Comparison of ENCODE assay signal across 1 cellular context in genomic region chr1:201023517-201023902, GRCh38.
A peak's percentile ranks its signal among the peaks of the same experiment; 100 is the strongest.
TF ChIP-seq lines count a peak whose summit lies in the region.

KIF21B (minus strand) TSS chr1:201023714; CDS start chr1:201023383, 331 bp downstream.

TF ChIP-seq in K562, 482 proteins besides CTCF, POLR2A, EP300 and RAD21 (continued from another document and continues in another):
- TF ChIP-seq KHSRP (IDR thresholded peaks at IDR 0.05) (no peak), U2AF1 (optimal IDR thresholded peaks at IDR 0.05; ENCODE audit: low read depth, low read length) (no peak), ZNF165 (CRISPR knock-in tag; IDR thresholded peaks at IDR 0.05; ENCODE audit: borderline replicate concordance) (no peak), E2F3 (CRISPR knock-in tag; IDR thresholded peaks at IDR 0.05) (no peak), CHD2 (IDR thresholded peaks at IDR 0.05; ENCODE audit: low read depth, low read length) (no peak), ZNF408 (CRISPR knock-in tag; IDR thresholded peaks at IDR 0.05; ENCODE audit: low read depth) (no peak), TRIM24 (IDR thresholded peaks at IDR 0.05) (no peak), ATF3 (IDR thresholded peaks at IDR 0.05) (no peak), ATF3 (CRISPR knock-in tag; conservative IDR thresholded peaks at IDR 0.05) (no peak), HDAC3 (IDR thresholded peaks at IDR 0.05; ENCODE audit: borderline replicate concordance, partially characterized antibody) (no peak), VEZF1 (CRISPR knock-in tag; IDR thresholded peaks at IDR 0.05) (peak; percentile 83), E4F1 (CRISPR knock-in tag; IDR thresholded peaks at IDR 0.05; ENCODE audit: borderline replicate concordance) (no peak), ZKSCAN3 (CRISPR knock-in tag; IDR thresholded peaks at IDR 0.05) (no peak), E2F1 (CRISPR knock-in tag; IDR thresholded peaks at IDR 0.05) (no peak), OTX1 (CRISPR knock-in tag; IDR thresholded peaks at IDR 0.05) (no peak), ZNF324 (CRISPR knock-in tag; IDR thresholded peaks at IDR 0.05) (no peak), CGGBP1 (CRISPR knock-in tag; IDR thresholded peaks at IDR 0.05) (no peak), ZNF121 (CRISPR knock-in tag; conservative IDR thresholded peaks at IDR 0.05) (no peak), MCM2 (IDR thresholded peaks at IDR 0.05; ENCODE audit: low read depth) (no peak), ZNF212 (CRISPR knock-in tag; IDR thresholded peaks at IDR 0.05) (no peak), MED1 (CRISPR knock-in tag; IDR thresholded peaks at IDR 0.05; ENCODE audit: borderline replicate concordance) (no peak), CC2D1A (IDR thresholded peaks at IDR 0.05) (no peak), ERF (CRISPR knock-in tag; IDR thresholded peaks at IDR 0.05) (0 out of 2 replicates have a peak, but pooled peaks have one; percentile 23), GATAD2A (IDR thresholded peaks at IDR 0.05) (no peak), ZNF263 (CRISPR knock-in tag; IDR thresholded peaks at IDR 0.05; ENCODE audit: borderline replicate concordance) (no peak), MCM7 (IDR thresholded peaks at IDR 0.05) (no peak), TBP (optimal IDR thresholded peaks at IDR 0.05; ENCODE audit: low read depth, low read length) (peak; percentile 51), ETS1 (conservative IDR thresholded peaks at IDR 0.05; ENCODE audit: control insufficient read depth, low read depth, low read length) (0 out of 2 replicates have a peak, but pooled peaks have one; percentile 60), KDM5B (IDR thresholded peaks at IDR 0.05; ENCODE audit: insufficient replicate concordance, low read depth, low read length) (peak; percentile 5), ZNF655 (CRISPR knock-in tag; IDR thresholded peaks at IDR 0.05) (no peak), BACH1 (tag; IDR thresholded peaks at IDR 0.05) (no peak), NR2F6 (CRISPR knock-in tag; IDR thresholded peaks at IDR 0.05) (no peak), ZNF143 (CRISPR knock-in tag; IDR thresholded peaks at IDR 0.05) (no peak), PKNOX1 (IDR thresholded peaks at IDR 0.05) (no peak), XRCC3 (IDR thresholded peaks at IDR 0.05) (no peak), ELF2 (CRISPR knock-in tag; IDR thresholded peaks at IDR 0.05) (no peak), DIDO1 (tag; IDR thresholded peaks at IDR 0.05; ENCODE audit: low read depth) (no peak), SAFB (IDR thresholded peaks at IDR 0.05; ENCODE audit: borderline replicate concordance, low read depth, low read length) (no peak), CBX5 (IDR thresholded peaks at IDR 0.05; ENCODE audit: borderline replicate concordance, low read depth) (no peak), MAX (CRISPR knock-in tag; IDR thresholded peaks at IDR 0.05) (no peak), TEAD2 (tag; IDR thresholded peaks at IDR 0.05) (no peak), COPS2 (conservative IDR thresholded peaks at IDR 0.05) (no peak), ARID1B (IDR thresholded peaks at IDR 0.05) (no peak), NR2C1 (IDR thresholded peaks at IDR 0.05) (no peak), NR2C1 (tag; IDR thresholded peaks at IDR 0.05) (no peak), MCM5 (IDR thresholded peaks at IDR 0.05; ENCODE audit: low read depth) (no peak), RUNX1 (IDR thresholded peaks at IDR 0.05; ENCODE audit: low read depth) (no peak), ELF1 (tag; IDR thresholded peaks at IDR 0.05) (no peak), MXI1 (IDR thresholded peaks at IDR 0.05; ENCODE audit: low read depth, low read length) (no peak), ZNF217 (CRISPR knock-in tag; IDR thresholded peaks at IDR 0.05) (no peak), ADNP (tag; IDR thresholded peaks at IDR 0.05) (no peak), NFIX (CRISPR knock-in tag; IDR thresholded peaks at IDR 0.05; ENCODE audit: low read depth) (no peak), ZNF354B (CRISPR knock-in tag; IDR thresholded peaks at IDR 0.05) (no peak), GABPA (tag; conservative IDR thresholded peaks at IDR 0.05; ENCODE audit: low read depth) (no peak)
- TF ChIP-seq, protein P1, sequence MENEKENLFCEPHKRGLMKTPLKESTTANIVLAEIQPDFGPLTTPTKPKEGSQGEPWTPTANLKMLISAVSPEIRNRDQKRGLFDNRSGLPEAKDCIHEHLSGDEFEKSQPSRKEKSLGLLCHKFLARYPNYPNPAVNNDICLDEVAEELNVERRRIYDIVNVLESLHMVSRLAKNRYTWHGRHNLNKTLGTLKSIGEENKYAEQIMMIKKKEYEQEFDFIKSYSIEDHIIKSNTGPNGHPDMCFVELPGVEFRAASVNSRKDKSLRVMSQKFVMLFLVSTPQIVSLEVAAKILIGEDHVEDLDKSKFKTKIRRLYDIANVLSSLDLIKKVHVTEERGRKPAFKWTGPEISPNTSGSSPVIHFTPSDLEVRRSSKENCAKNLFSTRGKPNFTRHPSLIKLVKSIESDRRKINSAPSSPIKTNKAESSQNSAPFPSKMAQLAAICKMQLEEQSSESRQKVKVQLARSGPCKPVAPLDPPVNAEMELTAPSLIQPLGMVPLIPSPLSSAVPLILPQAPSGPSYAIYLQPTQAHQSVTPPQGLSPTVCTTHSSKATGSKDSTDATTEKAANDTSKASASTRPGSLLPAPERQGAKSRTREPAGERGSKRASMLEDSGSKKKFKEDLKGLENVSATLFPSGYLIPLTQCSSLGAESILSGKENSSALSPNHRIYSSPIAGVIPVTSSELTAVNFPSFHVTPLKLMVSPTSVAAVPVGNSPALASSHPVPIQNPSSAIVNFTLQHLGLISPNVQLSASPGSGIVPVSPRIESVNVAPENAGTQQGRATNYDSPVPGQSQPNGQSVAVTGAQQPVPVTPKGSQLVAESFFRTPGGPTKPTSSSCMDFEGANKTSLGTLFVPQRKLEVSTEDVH (IDR thresholded peaks at IDR 0.05; ENCODE audit: low read depth, partially characterized antibody) = no peak
- TF ChIP-seq, protein P2, sequence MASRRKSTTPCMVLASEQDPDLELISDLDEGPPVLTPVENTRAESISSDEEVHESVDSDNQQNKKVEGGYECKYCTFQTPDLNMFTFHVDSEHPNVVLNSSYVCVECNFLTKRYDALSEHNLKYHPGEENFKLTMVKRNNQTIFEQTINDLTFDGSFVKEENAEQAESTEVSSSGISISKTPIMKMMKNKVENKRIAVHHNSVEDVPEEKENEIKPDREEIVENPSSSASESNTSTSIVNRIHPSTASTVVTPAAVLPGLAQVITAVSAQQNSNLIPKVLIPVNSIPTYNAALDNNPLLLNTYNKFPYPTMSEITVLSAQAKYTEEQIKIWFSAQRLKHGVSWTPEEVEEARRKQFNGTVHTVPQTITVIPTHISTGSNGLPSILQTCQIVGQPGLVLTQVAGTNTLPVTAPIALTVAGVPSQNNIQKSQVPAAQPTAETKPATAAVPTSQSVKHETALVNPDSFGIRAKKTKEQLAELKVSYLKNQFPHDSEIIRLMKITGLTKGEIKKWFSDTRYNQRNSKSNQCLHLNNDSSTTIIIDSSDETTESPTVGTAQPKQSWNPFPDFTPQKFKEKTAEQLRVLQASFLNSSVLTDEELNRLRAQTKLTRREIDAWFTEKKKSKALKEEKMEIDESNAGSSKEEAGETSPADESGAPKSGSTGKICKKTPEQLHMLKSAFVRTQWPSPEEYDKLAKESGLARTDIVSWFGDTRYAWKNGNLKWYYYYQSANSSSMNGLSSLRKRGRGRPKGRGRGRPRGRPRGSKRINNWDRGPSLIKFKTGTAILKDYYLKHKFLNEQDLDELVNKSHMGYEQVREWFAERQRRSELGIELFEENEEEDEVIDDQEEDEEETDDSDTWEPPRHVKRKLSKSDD (conservative IDR thresholded peaks at IDR 0.05; ENCODE audit: low read length) = no peak
- TF ChIP-seq, protein P3, sequence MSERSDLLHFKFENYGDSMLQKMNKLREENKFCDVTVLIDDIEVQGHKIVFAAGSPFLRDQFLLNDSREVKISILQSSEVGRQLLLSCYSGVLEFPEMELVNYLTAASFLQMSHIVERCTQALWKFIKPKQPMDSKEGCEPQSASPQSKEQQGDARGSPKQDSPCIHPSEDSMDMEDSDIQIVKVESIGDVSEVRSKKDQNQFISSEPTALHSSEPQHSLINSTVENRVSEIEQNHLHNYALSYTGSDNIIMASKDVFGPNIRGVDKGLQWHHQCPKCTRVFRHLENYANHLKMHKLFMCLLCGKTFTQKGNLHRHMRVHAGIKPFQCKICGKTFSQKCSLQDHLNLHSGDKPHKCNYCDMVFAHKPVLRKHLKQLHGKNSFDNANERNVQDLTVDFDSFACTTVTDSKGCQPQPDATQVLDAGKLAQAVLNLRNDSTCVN (CRISPR knock-in tag; IDR thresholded peaks at IDR 0.05) = no peak
